In the genomic region with DNA sequence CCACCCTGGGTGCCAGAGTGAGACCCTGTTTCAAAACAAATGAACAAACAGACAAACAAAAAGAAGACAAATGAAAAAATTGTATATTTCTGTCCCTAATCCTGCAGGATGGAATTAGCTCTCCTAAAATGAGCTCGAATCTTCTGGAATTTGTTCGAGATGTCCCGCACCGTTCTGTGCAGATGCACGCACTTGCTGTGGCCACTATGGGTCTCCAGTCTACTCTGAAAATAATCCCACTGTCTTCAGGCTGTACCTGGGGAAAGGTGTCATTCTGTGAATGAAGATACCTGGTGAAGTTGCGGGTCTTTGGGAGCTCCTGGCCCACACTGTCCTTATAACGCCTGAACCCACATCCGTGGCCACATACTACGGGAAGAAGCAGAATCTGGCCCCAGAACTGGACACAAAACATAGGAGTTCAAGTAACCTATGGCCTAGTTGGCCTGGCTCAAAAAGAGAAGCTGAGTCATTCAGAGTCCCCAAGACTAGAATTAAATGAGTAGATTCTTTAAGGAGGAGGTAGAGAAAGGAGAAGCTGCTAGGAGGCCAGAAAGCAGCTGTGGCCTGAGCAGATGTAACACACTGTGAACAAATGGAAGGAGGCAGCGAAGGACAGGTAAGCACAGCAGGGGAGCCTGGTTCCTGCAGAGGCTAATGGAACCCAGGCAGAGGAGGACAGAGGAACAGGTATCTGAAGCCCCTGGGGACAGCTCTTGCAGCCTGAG, we compare ENCODE assay signal across 9 cellular contexts.
DNase-seq lines count a peak whose midpoint lies in the region; ATAC-seq lines count a peak whose summit lies in the region.
"Had no signal": no experiment of that assay in that cellular context is flagged by ENCODE, and none has a peak within 500 bp of the region (broad histone marks: within the 10 kb centered on the region; RNA-seq: fewer than 3 reads in every experiment).

No MANE protein-coding gene starts in this region.

- intact Hi-C loops in activated T-helper 1 cell treated with anti-CD3 and anti-CD28 coated beads, Interleukin-12 subunit alpha, Interleukin-12 subunit beta, Interleukin-2, Interleukin-4 antibody, amounts not matched to agents 30 ng/mL and 10 ng/mL and 1 ng/mL, durations not matched to agents 14 hours and 24 hours and 36 hours (cut with micrococcal nuclease): no loop called here

- no peak overlapping the region for H3K4me3 ChIP-seq in thymus (ENCODE audit: low read length)

- no peak overlapping the region for H3K4me3 Mint-ChIP-seq in activated naive CD8-positive, alpha-beta T cell
- no peak overlapping the region for H3K4me3 Mint-ChIP-seq in activated naive CD8-positive, alpha-beta T cell treated with anti-CD3 and anti-CD28 coated beads for 36 hours
- no peak overlapping the region for H3K4me3 Mint-ChIP-seq in activated T-helper 1 cell treated with anti-CD3 and anti-CD28 coated beads, Interleukin-12 subunit alpha, Interleukin-12 subunit beta, Interleukin-2, Interleukin-4 antibody, amounts not matched to agents 30 ng/mL and 10 ng/mL and 1 ng/mL, durations not matched to agents 14 hours and 24 hours and 36 hours

- no peaks in the 10 kb centered on the region for H3K9me3 Mint-ChIP-seq in activated naive CD8-positive, alpha-beta T cell (ENCODE audit: low read depth)
- H3K9me3 Mint-ChIP-seq in activated naive CD8-positive, alpha-beta T cell treated with anti-CD3 and anti-CD28 coated beads for 36 hours: no peaks in the 10 kb centered on the region
- H3K9me3 Mint-ChIP-seq in activated T-helper 1 cell treated with anti-CD3 and anti-CD28 coated beads, Interleukin-12 subunit alpha, Interleukin-12 subunit beta, Interleukin-2, Interleukin-4 antibody, amounts not matched to agents 30 ng/mL and 10 ng/mL and 1 ng/mL, durations not matched to agents 14 hours and 24 hours and 36 hours: no peaks in the 10 kb centered on the region

- H3K9me3 ChIP-seq in thymus (ENCODE audit: control insufficient read depth): no peaks in the 10 kb centered on the region

- no peaks in the 10 kb centered on the region for H3K36me3 ChIP-seq in thymus (ENCODE audit: control insufficient read depth, insufficient read depth)

- 86% methylated on average over 10 of the region's 10 CpGs for WGBS in thymus

- no peak for DNase-seq in activated naive CD8-positive, alpha-beta T cell treated with anti-CD3 and anti-CD28 coated beads for 36 hours
- no peak for DNase-seq in activated T-helper 1 cell treated with anti-CD3 and anti-CD28 coated beads, Interleukin-12 subunit alpha, Interleukin-12 subunit beta, Interleukin-2, Interleukin-4 antibody, amounts not matched to agents 30 ng/mL and 10 ng/mL and 1 ng/mL, durations not matched to agents 14 hours and 24 hours and 36 hours (ENCODE audit: low spot score)
- DNase-seq in NCI-H1092 (lab: John Stamatoyannopoulos, UW) (no peak), NCI-H1105 (lab: John Stamatoyannopoulos, UW) (no peak)
- no peak for DNase-seq in activated T-cell treated with anti-CD3 and anti-CD28 coated beads, Interleukin-2, amount 50 U/mL, for 48 hours
- DNase-seq: NCI-H82 had no signal

- H3K27ac Mint-ChIP-seq in activated naive CD8-positive, alpha-beta T cell: peak overlapping the region; percentile 82
- H3K27ac Mint-ChIP-seq in activated naive CD8-positive, alpha-beta T cell treated with anti-CD3 and anti-CD28 coated beads for 36 hours: no peak overlapping the region
- H3K27ac Mint-ChIP-seq in activated T-helper 1 cell treated with anti-CD3 and anti-CD28 coated beads, Interleukin-12 subunit alpha, Interleukin-12 subunit beta, Interleukin-2, Interleukin-4 antibody, amounts not matched to agents 30 ng/mL and 10 ng/mL and 1 ng/mL, durations not matched to agents 14 hours and 24 hours and 36 hours: peak overlapping the region; percentile 32

- H3K27me3 ChIP-seq in thymus (ENCODE audit: control insufficient read depth, insufficient read depth): no peaks in the 10 kb centered on the region

- H3K27ac ChIP-seq in thymus (ENCODE audit: low read depth): peak overlapping the region; percentile 21

- peaks cover 47% of the 10 kb centered on the region for H3K4me1 Mint-ChIP-seq in activated naive CD8-positive, alpha-beta T cell (ENCODE audit: low read depth)
- peaks cover 59% of the 10 kb centered on the region for H3K4me1 Mint-ChIP-seq in activated naive CD8-positive, alpha-beta T cell treated with anti-CD3 and anti-CD28 coated beads for 36 hours
- peaks cover 30% of the 10 kb centered on the region for H3K4me1 Mint-ChIP-seq in activated T-helper 1 cell treated with anti-CD3 and anti-CD28 coated beads, Interleukin-12 subunit alpha, Interleukin-12 subunit beta, Interleukin-2, Interleukin-4 antibody, amounts not matched to agents 30 ng/mL and 10 ng/mL and 1 ng/mL, durations not matched to agents 14 hours and 24 hours and 36 hours (ENCODE audit: low read depth)

- peaks cover 2% of the 10 kb centered on the region for H3K36me3 Mint-ChIP-seq in activated naive CD8-positive, alpha-beta T cell
- H3K36me3 Mint-ChIP-seq in activated naive CD8-positive, alpha-beta T cell treated with anti-CD3 and anti-CD28 coated beads for 36 hours: peaks cover 26% of the 10 kb centered on the region
- peaks cover 4% of the 10 kb centered on the region for H3K36me3 Mint-ChIP-seq in activated T-helper 1 cell treated with anti-CD3 and anti-CD28 coated beads, Interleukin-12 subunit alpha, Interleukin-12 subunit beta, Interleukin-2, Interleukin-4 antibody, amounts not matched to agents 30 ng/mL and 10 ng/mL and 1 ng/mL, durations not matched to agents 14 hours and 24 hours and 36 hours (ENCODE audit: low read depth)

- H3K27me3 Mint-ChIP-seq in activated naive CD8-positive, alpha-beta T cell: no peaks in the 10 kb centered on the region
- no peaks in the 10 kb centered on the region for H3K27me3 Mint-ChIP-seq in activated naive CD8-positive, alpha-beta T cell treated with anti-CD3 and anti-CD28 coated beads for 36 hours
- no peaks in the 10 kb centered on the region for H3K27me3 Mint-ChIP-seq in activated T-helper 1 cell treated with anti-CD3 and anti-CD28 coated beads, Interleukin-12 subunit alpha, Interleukin-12 subunit beta, Interleukin-2, Interleukin-4 antibody, amounts not matched to agents 30 ng/mL and 10 ng/mL and 1 ng/mL, durations not matched to agents 14 hours and 24 hours and 36 hours (ENCODE audit: insufficient read depth)

- H3K4me1 ChIP-seq in thymus (ENCODE audit: control insufficient read depth, insufficient read depth, low read length): peaks cover 14% of the 10 kb centered on the region

- ATAC-seq in HG03039 (IDR thresholded peaks at IDR 0.05; ENCODE audit: unreplicated experiment): peak; percentile 34
